Comparison of ENCODE assay signal across 9 cellular contexts in the genomic region with DNA sequence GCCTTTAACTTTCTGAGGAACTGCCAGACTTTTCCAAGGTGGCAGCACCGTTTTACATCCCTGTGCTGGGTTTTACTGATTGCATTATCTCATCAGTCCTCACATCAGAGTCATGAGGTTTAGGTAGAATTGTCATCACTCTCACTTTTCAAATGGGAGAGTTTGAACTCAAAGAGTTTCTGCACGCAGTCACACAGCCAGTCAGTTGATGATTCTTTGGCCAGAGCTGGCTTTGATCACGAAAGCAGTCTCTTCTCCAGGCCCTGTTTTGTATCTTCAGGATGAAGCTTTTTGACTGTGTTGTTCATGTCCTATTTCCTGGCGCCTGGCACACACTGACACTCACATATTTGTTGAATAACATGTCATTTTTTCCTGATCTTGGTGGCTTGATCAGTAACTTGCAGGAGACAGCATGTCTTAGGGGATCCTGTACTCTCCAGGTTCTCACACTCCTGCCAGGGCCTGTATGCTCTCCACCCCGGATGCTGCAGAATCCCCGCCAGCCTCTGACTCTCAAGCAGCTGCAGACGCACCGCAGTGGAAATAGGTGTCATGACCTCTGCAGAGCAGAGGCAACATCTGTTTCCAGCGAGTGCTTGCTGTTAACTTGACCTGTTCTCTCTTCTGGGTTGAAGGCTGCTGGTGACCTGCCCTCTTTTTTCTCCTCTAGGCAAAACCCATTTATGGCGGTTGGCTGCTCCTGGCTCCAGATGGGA. TPM values are rescaled to one million over a fixed set of nuclear protein-coding genes. Genes with fewer than 3 reads are reported as not detected.
DNase-seq lines count a peak whose midpoint lies in the region; ATAC-seq and TF ChIP-seq lines count a peak whose summit lies in the region.
"Had no signal": no experiment of that assay in that cellular context is flagged by ENCODE, and none has a peak within 500 bp of the region (broad histone marks: within the 10 kb centered on the region; RNA-seq: fewer than 3 reads in every experiment).

No MANE protein-coding gene starts in this region.

- CTCF ChIA-PET in CD8-positive, alpha-beta T cell (lab: Charles Lee): no interaction called here
- CTCF ChIA-PET in Calu3 (lab: Charles Lee): no interaction called here

- TF ChIP-seq POLR2A in ovary (IDR thresholded peaks at IDR 0.05): no peak

- H3K27me3 ChIP-seq in CD8-positive, alpha-beta T cell (ENCODE audit: insufficient read depth, low read length): no peaks in the 10 kb centered on the region
- no peaks in the 10 kb centered on the region for H3K27me3 ChIP-seq in ovary

- peak; percentile 57 for ATAC-seq in CD8-positive, alpha-beta T cell
- ATAC-seq in SK-N-SH treated with all-trans-retinoic acid at 6 μM for 48 hours (peak; percentile 50), HG02970 (IDR thresholded peaks at IDR 0.05; ENCODE audit: low FRiP score, unreplicated experiment) (no peak), HG02885 (IDR thresholded peaks at IDR 0.05; ENCODE audit: poor library complexity, unreplicated experiment) (no peak)

- H3K9me3 Mint-ChIP-seq in CD8-positive, alpha-beta T cell: peaks cover 2% of the 10 kb centered on the region
- no peaks in the 10 kb centered on the region for H3K9me3 Mint-ChIP-seq in Calu3 (ENCODE audit: low read depth, unreplicated experiment)

- BruUV-seq in Calu3 (replicated peaks; lab: Mats Ljungman, UMichigan): no TSS peak

- peak overlapping the region; percentile 79 for H3K27ac Mint-ChIP-seq in CD8-positive, alpha-beta T cell
- no peak overlapping the region for H3K27ac Mint-ChIP-seq in Calu3 (ENCODE audit: unreplicated experiment)

- DNase-seq in CD8-positive, alpha-beta T cell: no peak
- DNase-seq in fibroblast of peridontal ligament (ENCODE audit: extremely low read depth) (peak; percentile 45), ovary (peak; percentile 64 to 86 (median 78)), NOMO-1 treated with DMSO at 0.1 percent for 48 hours (lab: John Stamatoyannopoulos, UW; ENCODE audit: unreplicated experiment) (no peak), Calu3 (no peak)
- DNase-seq: NCI-H446 had no signal

- no peak for TF ChIP-seq EP300 in ovary (IDR thresholded peaks at IDR 0.05)

- peaks cover 7% of the 10 kb centered on the region for H3K36me3 ChIP-seq in CD8-positive, alpha-beta T cell (ENCODE audit: insufficient read depth, low read length)
- H3K36me3 ChIP-seq in ovary: no peaks in the 10 kb centered on the region

- peaks cover 57% of the 10 kb centered on the region for H3K4me1 Mint-ChIP-seq in CD8-positive, alpha-beta T cell (ENCODE audit: low read depth)
- peaks cover 74% of the 10 kb centered on the region for H3K4me1 Mint-ChIP-seq in Calu3 (ENCODE audit: low read depth, unreplicated experiment)

- no peaks in the 10 kb centered on the region for H3K27me3 Mint-ChIP-seq in CD8-positive, alpha-beta T cell (ENCODE audit: low read depth)
- no peaks in the 10 kb centered on the region for H3K27me3 Mint-ChIP-seq in Calu3 (ENCODE audit: unreplicated experiment)

- peaks cover 62% of the 10 kb centered on the region for H3K36me3 Mint-ChIP-seq in CD8-positive, alpha-beta T cell
- H3K36me3 Mint-ChIP-seq in Calu3 (ENCODE audit: insufficient read depth, unreplicated experiment): peaks cover 69% of the 10 kb centered on the region

- POLR2A ChIA-PET in CD8-positive, alpha-beta T cell (lab: Charles Lee): interaction anchor here (1.5 kb wide), 1 partner anchor 19 kb away, joined by 3 read pairs; no protein-coding TSS in a partner anchor

- no peak overlapping the region for H3K27ac ChIP-seq in CD8-positive, alpha-beta T cell (ENCODE audit: low read depth, low read length)
- H3K27ac ChIP-seq in ovary: no peak overlapping the region

- intact Hi-C loops in CD8-positive, alpha-beta T cell (cut with DNase I, micrococcal nuclease): no loop called here
- intact Hi-C loops in ovary (cut with DNase I): no loop called here
- intact Hi-C loops in Calu3 (cut with micrococcal nuclease; ENCODE audit: unreplicated experiment): no loop called here

- WGBS in ovary, 3 donors: 11 to 12% (median 11%) methylated on average over 10 of the region's 10 CpGs

- no peak overlapping the region for H3K4me3 ChIP-seq in CD8-positive, alpha-beta T cell (ENCODE audit: low read depth, low read length)
- no peak overlapping the region for H3K4me3 ChIP-seq in ovary

- no peak for TF ChIP-seq CTCF in CD8-positive, alpha-beta T cell (IDR thresholded peaks at IDR 0.05)
- no peak for TF ChIP-seq CTCF in ovary (IDR thresholded peaks at IDR 0.05)
- no peak for TF ChIP-seq CTCF in Calu3 (IDR thresholded peaks at IDR 0.05; ENCODE audit: unreplicated experiment)

- H3K9me3 ChIP-seq in CD8-positive, alpha-beta T cell (ENCODE audit: low read length): no peaks in the 10 kb centered on the region
- no peaks in the 10 kb centered on the region for H3K9me3 ChIP-seq in ovary

- peaks cover 24% of the 10 kb centered on the region for H3K4me1 ChIP-seq in CD8-positive, alpha-beta T cell (ENCODE audit: insufficient read depth, low read length)
- peaks cover 27% of the 10 kb centered on the region for H3K4me1 ChIP-seq in ovary (ENCODE audit: insufficient read depth)

- no peak overlapping the region for H3K4me3 Mint-ChIP-seq in CD8-positive, alpha-beta T cell
- no peak overlapping the region for H3K4me3 Mint-ChIP-seq in Calu3 (ENCODE audit: low read depth, unreplicated experiment)

TF ChIP-seq in SK-N-SH treated with all-trans-retinoic acid at 6 μM for 48 hours, 23 proteins besides CTCF, POLR2A, EP300 and RAD21:
- TF ChIP-seq TOX (CRISPR knock-in tag; IDR thresholded peaks at IDR 0.05; ENCODE audit: borderline replicate concordance) (no peak), BACH2 (CRISPR knock-in tag; IDR thresholded peaks at IDR 0.05; ENCODE audit: borderline replicate concordance) (no peak), ESRRG (CRISPR knock-in tag; IDR thresholded peaks at IDR 0.05) (no peak), ZNF8 (CRISPR knock-in tag; IDR thresholded peaks at IDR 0.05) (no peak), RARB (CRISPR knock-in tag; IDR thresholded peaks at IDR 0.05) (no peak), ZFP3 (CRISPR knock-in tag; IDR thresholded peaks at IDR 0.05) (no peak), GLIS3 (CRISPR knock-in tag; IDR thresholded peaks at IDR 0.05) (no peak), POU6F1 (CRISPR knock-in tag; IDR thresholded peaks at IDR 0.05; ENCODE audit: borderline replicate concordance, low read depth) (no peak), OSR1 (CRISPR knock-in tag; IDR thresholded peaks at IDR 0.05) (no peak), TCF4 (CRISPR knock-in tag; IDR thresholded peaks at IDR 0.05; ENCODE audit: borderline replicate concordance) (no peak; the same call in 1 of the 2 replicates), ZFP30 (CRISPR knock-in tag; IDR thresholded peaks at IDR 0.05) (no peak), CREB5 (CRISPR knock-in tag; IDR thresholded peaks at IDR 0.05; ENCODE audit: low read depth) (no peak)

RNA-seq across cellular contexts. Expression of gene MPRIP, which starts 32.9 kb away (rescaled TPM):
- total RNA-seq in CD8-positive, alpha-beta T cell: 100 to 1,000 TPM; 146 to 149 TPM
- total RNA-seq in ovary: 100 to 1,000 TPM in 5 of 7 donors, 10 to 100 TPM in 2; 72.3 to 256 (median 228) TPM
- polyA plus RNA-seq in ovary: 100 to 1,000 TPM; 111 to 184 TPM
- total RNA-seq in Calu3 (2022): 338 and 423 TPM in 2 replicates

Comparison
In these comparisons a context has a peak if more than half of its experiments do, and no peak if none do; other contexts are left out.
1. ATAC-seq: peak in CD8-positive, alpha-beta T cell (single experiment) and SK-N-SH treated with all-trans-retinoic acid at 6 μM for 48 hours (single experiment); none in HG02970 (single experiment) and HG02885 (single experiment).
2. DNase-seq: peak in fibroblast of peridontal ligament (single experiment) and ovary (5 of 5); none in CD8-positive, alpha-beta T cell (0 of 7), NOMO-1 treated with DMSO at 0.1 percent for 48 hours (single experiment) and Calu3 (single experiment).